ENCODE assay signal across 10 cellular contexts in genomic region chr11:8342821-8343681, GRCh38.
DNase-seq lines count a peak whose midpoint lies in the region; ATAC-seq, FAIRE-seq and TF ChIP-seq lines count a peak whose summit lies in the region.
"Had no signal": no experiment of that assay in that cellular context is flagged by ENCODE, and none has a peak within 500 bp of the region (broad histone marks: within the 10 kb centered on the region; RNA-seq: fewer than 3 reads in every experiment).

No MANE protein-coding gene starts in this region.

- H3K4me2 ChIP-seq in GM12878 (ENCODE audit: control insufficient read depth, insufficient read depth), result peak overlapping the region; percentile 80
- H3K4me2 ChIP-seq in GM23338, result no peak overlapping the region

- H3K9me3 ChIP-seq in GM12878 (replicated peaks; ENCODE audit: control insufficient read depth, insufficient read depth, low read length) (peaks cover 1% of the 10 kb centered on the region; the same call in 1 of the 3 replicates), body of pancreas (no peaks in the 10 kb centered on the region)

- no peak for TF ChIP-seq CTCF in GM12878 (IDR thresholded peaks at IDR 0.05 in 2 of 3, conservative IDR thresholded peaks at IDR 0.05 in 1 of 3; ENCODE audit: control insufficient read depth in 2 of 3, extremely low read depth in 1 of 3, insufficient read depth in 1 of 3, low read depth in 3 of 3, low read length in 3 of 3)
- no peak for TF ChIP-seq CTCF in body of pancreas (IDR thresholded peaks at IDR 0.05)
- no peak for TF ChIP-seq CTCF in GM23338 (conservative IDR thresholded peaks at IDR 0.05; ENCODE audit: low read depth in 2 of 2)

- in situ Hi-C loops in GM12878 (cut with MboI), result no loop called here

- H3K79me2 ChIP-seq in GM12878 (ENCODE audit: control insufficient read depth, insufficient read depth, low read length) (no peaks in the 10 kb centered on the region), GM23338 (replicated peaks; ENCODE audit: insufficient read depth) (no peaks in the 10 kb centered on the region)

- H3K9me3 Mint-ChIP-seq in GM23338, result no peaks in the 10 kb centered on the region

- no peaks in the 10 kb centered on the region for H3K36me3 Mint-ChIP-seq in GM23338 (ENCODE audit: low read depth)

- H3K4me3 ChIP-seq in GM12878, result no peak overlapping the region
- no peak overlapping the region for H3K4me3 ChIP-seq in body of pancreas
- H3K4me3 ChIP-seq in GM23338, result no peak overlapping the region
- H3K4me3 ChIP-seq: coronary artery had no signal

- peak; percentile 85 for FAIRE-seq in GM12891 (lab: Jason Lieb, UNC)
- FAIRE-seq in GM12878 (lab: Jason Lieb, UNC), result peak; percentile 59

- H3K4me1 Mint-ChIP-seq in GM23338, result peaks cover 22% of the 10 kb centered on the region

- no peaks in the 10 kb centered on the region for H4K20me1 ChIP-seq in GM12878 (ENCODE audit: control insufficient read depth, insufficient read depth)
- no peaks in the 10 kb centered on the region for H4K20me1 ChIP-seq in GM23338 (replicated peaks; ENCODE audit: insufficient read depth)

- no peak for TF ChIP-seq RAD21 in GM12878 (IDR thresholded peaks at IDR 0.05; ENCODE audit: insufficient read depth, low read depth, low read length)

- H2AFZ ChIP-seq in GM12878 (ENCODE audit: control insufficient read depth, low read depth, low read length), result peak overlapping the region; percentile 77
- H2AFZ ChIP-seq in GM23338, result no peak overlapping the region

- SMC1A ChIA-PET in GM12878 (lab: Charles Lee; ENCODE audit: uncharacterized antibody, unreplicated experiment), result interaction anchor here (0.9 to 3.8 kb wide), 6 partner anchors 10 to 224 kb away, joined by 3 to 24 read pairs (median 3); no protein-coding TSS in a partner anchor

- POLR2A ChIA-PET in GM12878 (lab: Charles Lee), result interaction anchor here (0.9 to 1.4 kb wide), 2 partner anchors 15 to 224 kb away, joined by 3 to 4 read pairs; no protein-coding TSS in a partner anchor

- DNase-seq in GM12891 (ENCODE audit: insufficient read length, low spot score) (no peak), GM12878 (ENCODE audit: low read depth, low spot score) (peak; percentile 49), DMS53 (lab: John Stamatoyannopoulos, UW) (no peak), left ventricle myocardium superior (no peak), body of pancreas (no peak), GM23338 (ENCODE audit: low spot score) (no peak)
- DNase-seq: NCI-H1694 treated with DMSO at 0.1 percent for 48 hours had no signal

- ATAC-seq in GM19372 (IDR thresholded peaks at IDR 0.05; ENCODE audit: low read depth, unreplicated experiment), result peak; percentile 55
- peak; percentile 72 for ATAC-seq in HG03066 (IDR thresholded peaks at IDR 0.05; ENCODE audit: low read depth, unreplicated experiment)
- ATAC-seq in GM12878, result peak; percentile 98
- no peak for ATAC-seq in left ventricle myocardium superior
- ATAC-seq in body of pancreas, result no peak
- no peak for ATAC-seq in GM23338

- no peaks in the 10 kb centered on the region for H3K9me2 ChIP-seq in GM23338 (ENCODE audit: insufficient read depth)

- no peak for TF ChIP-seq POLR2A in GM12891 (IDR thresholded peaks at IDR 0.05; ENCODE audit: low read depth, low read length)
- TF ChIP-seq POLR2A in GM12878 (IDR thresholded peaks at IDR 0.05; ENCODE audit: low read depth, low read length), result no peak
- no peak for TF ChIP-seq POLR2A in body of pancreas (IDR thresholded peaks at IDR 0.05)

- H3K27ac ChIP-seq in GM12878 (ENCODE audit: control insufficient read depth, insufficient read depth) (0 out of 2 replicates have a peak overlapping the region, but pooled peaks have one; percentile 24), body of pancreas (no peak overlapping the region), GM23338 (ENCODE audit: low read depth) (no peak overlapping the region)
- H3K27ac ChIP-seq: coronary artery had no signal

- H3K9ac ChIP-seq in GM12878 (ENCODE audit: control insufficient read depth, insufficient read depth, low read length), result peak overlapping the region; percentile 22; the same call in 1 of the 2 replicates

- WGBS in GM12878 (ENCODE audit: insufficient coverage, insufficient replicate concordance, low lambda C conversion rate, missing lambda C conversion rate), result 0% methylated on average over 18 of the region's 18 CpGs
- WGBS in body of pancreas, 2 donors, result 72% methylated on average over 11 to 18 of the region's 18 CpGs

- no peaks in the 10 kb centered on the region for H3F3A ChIP-seq in GM23338 (replicated peaks; ENCODE audit: low read depth)

- no peak for TF ChIP-seq EP300 in GM12878 (IDR thresholded peaks at IDR 0.05; ENCODE audit: borderline replicate concordance in 1 of 2, control insufficient read depth in 1 of 2, low read depth in 2 of 2, low read length in 2 of 2)

- H3K27me3 Mint-ChIP-seq in GM23338 (ENCODE audit: insufficient read depth, low read depth, poor library complexity), result peaks cover 6% of the 10 kb centered on the region

- H3K27me3 ChIP-seq in GM12878 (replicated peaks in 1 of 2; ENCODE audit: control insufficient read depth in 2 of 2, insufficient read depth in 2 of 2, low read length in 1 of 2) (no peaks in the 10 kb centered on the region), body of pancreas (no peaks in the 10 kb centered on the region), GM23338 (ENCODE audit: insufficient read depth) (no peaks in the 10 kb centered on the region)

- BruUV-seq in GM12878 (replicated peaks; lab: Mats Ljungman, UMichigan), result no TSS peak

- no peak overlapping the region for H3K4me3 Mint-ChIP-seq in GM23338

- intact Hi-C loops in GM12878 (cut with micrococcal nuclease; ENCODE audit: unreplicated experiment) (no loop called here), left ventricle myocardium superior (cut with micrococcal nuclease) (no loop called here), body of pancreas (cut with DNase I) (no loop called here)

- H3K27ac Mint-ChIP-seq in GM23338, result no peak overlapping the region

- CTCF ChIA-PET in GM12878 (lab: Yijun Ruan, JAX), result interaction anchor here (0.9 to 1.9 kb wide), 13 partner anchors 11 to 617 kb away, joined by 3 to 11 read pairs (median 5); partner anchors contain the start of gene LMO1

- H3K4me1 ChIP-seq in GM12878 (ENCODE audit: control insufficient read depth, insufficient read depth, low read length) (peaks cover 15% of the 10 kb centered on the region), body of pancreas (no peaks in the 10 kb centered on the region), GM23338 (ENCODE audit: insufficient read depth) (no peaks in the 10 kb centered on the region)

- RAD21 ChIA-PET in GM12878 (lab: Charles Lee; ENCODE audit: unreplicated experiment), result interaction anchor here (1.0 to 1.2 kb wide), 3 partner anchors 12 to 223 kb away, joined by 4 to 5 read pairs (median 5); no protein-coding TSS in a partner anchor

- H3K36me3 ChIP-seq in GM12878 (ENCODE audit: control insufficient read depth in 2 of 2, insufficient read depth in 2 of 2, low read length in 1 of 2), result no peaks in the 10 kb centered on the region
- no peaks in the 10 kb centered on the region for H3K36me3 ChIP-seq in body of pancreas (replicated peaks in 1 of 2; ENCODE audit: insufficient read depth in 1 of 2, low read depth in 2 of 2)
- H3K36me3 ChIP-seq in GM23338 (ENCODE audit: insufficient read depth), result no peaks in the 10 kb centered on the region

TF ChIP-seq in GM12891, 5 proteins besides CTCF, POLR2A, EP300 and RAD21:
- TF ChIP-seq SPI1 (IDR thresholded peaks at IDR 0.05; ENCODE audit: low read depth, low read length), result no peak
- 0 out of 2 replicates have a peak, but pooled peaks have one; percentile 19 for TF ChIP-seq POU2F2 (IDR thresholded peaks at IDR 0.05; ENCODE audit: low read depth, low read length)
TF ChIP-seq in GM12891: peak in this region for 1.

TF ChIP-seq in GM12878, 131 proteins besides CTCF, POLR2A, EP300 and RAD21 (continues in another document):
- TF ChIP-seq SIX5 (IDR thresholded peaks at IDR 0.05; ENCODE audit: low read depth, low read length, severe bottlenecking), result no peak
- TF ChIP-seq TCF12 (IDR thresholded peaks at IDR 0.05; ENCODE audit: low read depth, low read length), result no peak
- TF ChIP-seq WRNIP1 (IDR thresholded peaks at IDR 0.05; ENCODE audit: borderline replicate concordance, low read depth, low read length), result no peak
- no peak for TF ChIP-seq SPI1 (IDR thresholded peaks at IDR 0.05; ENCODE audit: borderline replicate concordance, insufficient read depth, low read depth, low read length)

TF ChIP-seq in GM23338, 12 proteins besides CTCF, POLR2A, EP300 and RAD21 (continues in another document):
- TF ChIP-seq ZNF331 (CRISPR knock-in tag; IDR thresholded peaks at IDR 0.05; ENCODE audit: low read depth) (no peak), REST (IDR thresholded peaks at IDR 0.05; ENCODE audit: unreplicated experiment) (no peak), STAT1 (IDR thresholded peaks at IDR 0.05; ENCODE audit: unreplicated experiment) (no peak), NANOG (IDR thresholded peaks at IDR 0.05; ENCODE audit: borderline replicate concordance) (no peak), ZNF114 (CRISPR knock-in tag; IDR thresholded peaks at IDR 0.05) (no peak), POLR2AphosphoS5 (IDR thresholded peaks at IDR 0.05; ENCODE audit: low read depth) (no peak), EZH2 (IDR thresholded peaks at IDR 0.05; ENCODE audit: low read depth, unreplicated experiment) (no peak), CREB1 (CRISPR knock-in tag; IDR thresholded peaks at IDR 0.05; ENCODE audit: low read depth) (no peak), JUNB (IDR thresholded peaks at IDR 0.05; ENCODE audit: unreplicated experiment) (no peak)

Comparison
In these comparisons a context has a peak if more than half of its experiments do, and no peak if none do; other contexts are left out.
1. ATAC-seq: peak in GM19372 (single experiment), HG03066 (single experiment) and GM12878 (single experiment); none in left ventricle myocardium superior (single experiment), body of pancreas (single experiment) and GM23338 (single experiment).